In genomic region chr12:15193927-15194326, GRCh38 we compare ENCODE assay signal across 26 cellular contexts. TPM values are rescaled to one million over a fixed set of nuclear protein-coding genes. Genes with fewer than 3 reads are reported as not detected.
DNase-seq lines count a peak whose midpoint lies in the region; ATAC-seq, FAIRE-seq and TF ChIP-seq lines count a peak whose summit lies in the region.
"Had no signal": no experiment of that assay in that cellular context is flagged by ENCODE, and none has a peak within 500 bp of the region (broad histone marks: within the 10 kb centered on the region; RNA-seq: fewer than 3 reads in every experiment).

No MANE protein-coding gene starts in this region.

- 33 to 55% methylated on average over 3 of the region's 3 CpGs for WGBS in body of pancreas, 2 donors

- intact Hi-C loops in body of pancreas (cut with DNase I) (no loop called here), kidney (cut with DNase I) (no loop called here)

- DNase-seq in Caki2 (ENCODE audit: low read depth) (peak; percentile 80), body of pancreas (no peak), kidney (no peak), putamen (ENCODE audit: low spot score) (peak; percentile 63), H54 (ENCODE audit: insufficient read length, low spot score) (no peak)
- DNase-seq: activated CD4-positive, alpha-beta T cell treated with anti-CD3 and anti-CD28 coated beads, Interleukin-2, amount 50 U/mL, for 48 hours; activated effector memory CD4-positive, alpha-beta T cell treated with anti-CD3 and anti-CD28 coated beads, Interleukin-2, amount 50 U/mL, for 16 hours; Calu3; erythroblast; GOT3; NCI-H1105; NCI-H2081 treated with DMSO at 0.1 percent for 48 hours; NCI-H510A treated with DMSO at 0.1 percent for 48 hours; retina; SK-N-SH; stimulated activated CD4-positive, alpha-beta T cell treated with anti-CD3 and anti-CD28 coated beads, Interleukin-15, amount 100 ng/mL, for 24 hours; WERI-Rb-1 had no signal

- H3K27ac ChIP-seq in body of pancreas, result peak overlapping the region in 3 of 4 donors; percentile 15 to 39 (median 22)
- H3K27ac ChIP-seq in kidney (ENCODE audit: low read depth in 2 of 2, low read length in 2 of 2), result peak overlapping the region; percentile 4 to 10
- H3K27ac ChIP-seq: BLaER1, RWPE1, WERI-Rb-1 had no signal

- H3K27me3 ChIP-seq in body of pancreas, result no peaks in the 10 kb centered on the region
- H3K27me3 ChIP-seq: adrenal gland, BLaER1 had no signal

- H3K9ac ChIP-seq in kidney (ENCODE audit: low read length in 2 of 2), result no peak overlapping the region
- H3K9ac ChIP-seq: BLaER1, SK-N-SH had no signal

- H3K9me3 ChIP-seq in body of pancreas, result no peaks in the 10 kb centered on the region
- no peaks in the 10 kb centered on the region for H3K9me3 ChIP-seq in kidney (ENCODE audit: control insufficient read depth in 1 of 2, low read length in 2 of 2)
- H3K9me3 ChIP-seq: adrenal gland, BLaER1, SK-N-SH had no signal

- no peak for TF ChIP-seq POLR2A in body of pancreas (IDR thresholded peaks at IDR 0.05)
- TF ChIP-seq POLR2A in H54 (IDR thresholded peaks at IDR 0.05; ENCODE audit: low read depth, low read length), result no peak

- in situ Hi-C loops in Caki2 (cut with HindIII; ENCODE audit: low pct_unique_long_range_greater_than_20kb, low sequenced_read_pairs), result no loop called here

- no peak overlapping the region for H3K4me3 ChIP-seq in body of pancreas
- no peak overlapping the region for H3K4me3 ChIP-seq in kidney (ENCODE audit: low read length in 2 of 2)
- H3K4me3 ChIP-seq: adrenal gland, BLaER1 had no signal

- H3K36me3 ChIP-seq in body of pancreas (replicated peaks in 1 of 2; ENCODE audit: insufficient read depth in 1 of 2, low read depth in 2 of 2), result no peaks in the 10 kb centered on the region
- no peaks in the 10 kb centered on the region for H3K36me3 ChIP-seq in kidney (ENCODE audit: control insufficient read depth in 1 of 2, insufficient read depth in 2 of 2, low read length in 2 of 2)
- H3K36me3 ChIP-seq: adrenal gland, BLaER1, WERI-Rb-1 had no signal

- FAIRE-seq in kidney (lab: Jason Lieb, UNC) (no peak), H54 (lab: Jason Lieb, UNC) (no peak)
- FAIRE-seq: A204.1, urothelium cell line had no signal

- H3K4me1 ChIP-seq in body of pancreas (no peaks in the 10 kb centered on the region), kidney (ENCODE audit: control insufficient read depth in 1 of 2, insufficient read depth in 1 of 2, low read depth in 1 of 2, low read length in 2 of 2) (peaks cover 11 to 17% of the 10 kb centered on the region in 2 donors)
- H3K4me1 ChIP-seq: BLaER1 had no signal

- TF ChIP-seq CTCF in body of pancreas (IDR thresholded peaks at IDR 0.05), result no peak
- TF ChIP-seq CTCF in kidney (IDR thresholded peaks at IDR 0.05; ENCODE audit: borderline replicate concordance, extremely low read depth, insufficient read depth), result no peak

- peak; percentile 42 for ATAC-seq in body of pancreas
- no peak for ATAC-seq in GM21576 (IDR thresholded peaks at IDR 0.05; ENCODE audit: unreplicated experiment)
- ATAC-seq in GM18868 (IDR thresholded peaks at IDR 0.05; ENCODE audit: unreplicated experiment), result no peak
- no peak for ATAC-seq in GM18502 (IDR thresholded peaks at IDR 0.05; ENCODE audit: poor library complexity, unreplicated experiment)
- ATAC-seq: left lobe of liver had no signal

RNA-seq across cellular contexts. Expression of gene RERG, which starts 27.3 kb away (rescaled TPM):
- 2.9 and 3.0 TPM in 2 replicates for total RNA-seq in Caki2 (2014; rRNA removed; shearing (Covaris generic); ENCODE audit: low replicate concordance)
- total RNA-seq in body of pancreas, result 10 to 100 TPM; 10.9 to 13.8 TPM
- 44.7 TPM for total RNA-seq in kidney
- 29.3 TPM for polyA plus RNA-seq in kidney (ENCODE audit: insufficient read depth, low read depth, low replicate concordance)

Comparison
In these comparisons a context has a peak if more than half of its experiments do, and no peak if none do; other contexts are left out.
1. DNase-seq: peak in Caki2 (single experiment) and putamen (single experiment); none in body of pancreas (0 of 4), kidney (single experiment) and H54 (single experiment).